Comparison of ENCODE assay signal across 10 cellular contexts in the genomic region with DNA sequence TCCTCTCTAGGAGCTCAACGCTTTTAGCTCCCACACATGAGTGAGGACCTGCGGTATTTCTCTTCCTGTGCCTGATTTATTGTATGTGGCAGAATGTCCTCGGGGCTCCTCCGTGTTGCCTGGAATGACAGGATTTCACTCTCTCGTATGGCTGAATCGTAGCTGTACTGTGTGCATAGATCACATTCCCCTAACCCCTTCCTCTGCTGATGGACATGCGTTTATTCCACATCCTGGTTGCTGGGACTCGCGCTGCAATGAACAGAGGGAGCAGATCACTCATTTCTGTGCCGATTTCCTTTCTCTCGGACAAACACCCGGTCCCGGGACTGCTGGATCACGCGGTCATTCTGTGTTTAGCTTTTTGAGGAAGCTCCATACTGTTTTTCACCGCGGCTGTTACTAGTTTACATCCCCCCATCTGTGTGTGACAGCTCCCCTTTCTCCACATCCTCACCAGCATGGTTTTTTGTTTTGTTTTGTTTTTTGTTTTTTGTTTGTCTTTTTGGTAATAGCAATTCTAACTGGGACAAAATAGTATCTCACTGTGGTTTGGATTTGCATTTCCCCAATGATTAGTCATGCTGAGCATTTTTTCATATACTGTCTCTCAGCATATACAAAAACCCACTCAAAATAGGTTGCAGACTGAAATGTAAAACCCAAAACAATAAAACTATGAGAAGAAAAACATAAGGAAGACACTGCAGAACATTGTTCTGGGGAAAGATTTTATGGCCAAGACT.
DNase-seq lines count a peak whose midpoint lies in the region; ATAC-seq and TF ChIP-seq lines count a peak whose summit lies in the region.
"Had no signal": no experiment of that assay in that cellular context is flagged by ENCODE, and none has a peak within 500 bp of the region (broad histone marks: within the 10 kb centered on the region; RNA-seq: fewer than 3 reads in every experiment).

No MANE protein-coding gene starts in this region.

- H3K27me3 Mint-ChIP-seq in central memory CD8-positive, alpha-beta T cell, result no peaks in the 10 kb centered on the region
- peaks cover 6% of the 10 kb centered on the region for H3K27me3 Mint-ChIP-seq in neural progenitor cell (ENCODE audit: insufficient read depth, low read depth)

- TF ChIP-seq POLR2A in ovary (IDR thresholded peaks at IDR 0.05), result no peak

- ATAC-seq in central memory CD8-positive, alpha-beta T cell (replicated peaks; ENCODE audit: extremely low read depth, poor library complexity, severe bottlenecking), result no peak
- ATAC-seq in HG02798 (IDR thresholded peaks at IDR 0.05; ENCODE audit: poor library complexity, unreplicated experiment), result no peak

- WGBS in ovary, 3 donors, result 5 to 18% (median 11%) methylated on average over 17 of the region's 17 CpGs

- no peaks in the 10 kb centered on the region for H4K20me1 ChIP-seq in neural progenitor cell (ENCODE audit: low read depth)

- H3K9me3 ChIP-seq in neural progenitor cell (ENCODE audit: low read depth) (no peaks in the 10 kb centered on the region), ovary (no peaks in the 10 kb centered on the region)
- H3K9me3 ChIP-seq: stomach had no signal

- H3K79me2 ChIP-seq in neural progenitor cell (ENCODE audit: low read depth), result no peaks in the 10 kb centered on the region

- no peaks in the 10 kb centered on the region for H3K9me3 Mint-ChIP-seq in central memory CD8-positive, alpha-beta T cell
- peaks cover 2% of the 10 kb centered on the region for H3K9me3 Mint-ChIP-seq in neural progenitor cell

- no peak overlapping the region for H3K9ac ChIP-seq in neural progenitor cell

- H3K4me1 ChIP-seq in neural progenitor cell (no peaks in the 10 kb centered on the region), ovary (ENCODE audit: insufficient read depth) (no peaks in the 10 kb centered on the region)

- TF ChIP-seq CTCF in neural progenitor cell (IDR thresholded peaks at IDR 0.05) (no peak), ovary (IDR thresholded peaks at IDR 0.05) (no peak)

- no peak overlapping the region for H3K4me2 ChIP-seq in neural progenitor cell

- H2AFZ ChIP-seq in neural progenitor cell (replicated peaks), result peak overlapping the region; percentile 19

- no peak for TF ChIP-seq EP300 in ovary (IDR thresholded peaks at IDR 0.05)

- DNase-seq in EH (ENCODE audit: low read depth) (peak; percentile 71), NOMO-1 treated with DMSO at 0.1 percent for 48 hours (lab: John Stamatoyannopoulos, UW; ENCODE audit: unreplicated experiment) (peak; percentile 28), neural progenitor cell (ENCODE audit: low spot score) (no peak), NCI-H446 treated with DMSO at 0.1 percent for 48 hours (lab: John Stamatoyannopoulos, UW) (no peak), ovary (no peak)
- no peak for DNase-seq in central memory CD8-positive, alpha-beta T cell (ENCODE audit: low spot score in 2 of 2)
- no peak for DNase-seq in effector CD8-positive, alpha-beta T cell (lab: John Stamatoyannopoulos, UW)
- DNase-seq: effector CD4-positive, alpha-beta T cell; stomach had no signal

- no peak overlapping the region for H3K27ac ChIP-seq in neural progenitor cell
- no peak overlapping the region for H3K27ac ChIP-seq in ovary
- H3K27ac ChIP-seq: stomach had no signal

- no peak overlapping the region for H3K4me3 ChIP-seq in neural progenitor cell
- no peak overlapping the region for H3K4me3 ChIP-seq in ovary
- H3K4me3 ChIP-seq: stomach had no signal

- no peaks in the 10 kb centered on the region for H3K36me3 ChIP-seq in neural progenitor cell
- H3K36me3 ChIP-seq in ovary, result no peaks in the 10 kb centered on the region
- H3K36me3 ChIP-seq: stomach had no signal

- H3K36me3 Mint-ChIP-seq in central memory CD8-positive, alpha-beta T cell (ENCODE audit: insufficient read depth), result peaks cover 5% of the 10 kb centered on the region
- no peaks in the 10 kb centered on the region for H3K36me3 Mint-ChIP-seq in neural progenitor cell

- H3K27ac Mint-ChIP-seq in central memory CD8-positive, alpha-beta T cell (ENCODE audit: low read depth), result no peak overlapping the region
- H3K27ac Mint-ChIP-seq in neural progenitor cell, result no peak overlapping the region

- intact Hi-C loops in ovary (cut with DNase I), result no loop called here

- H3K4me3 Mint-ChIP-seq in central memory CD8-positive, alpha-beta T cell, result peak overlapping the region; percentile 5
- no peak overlapping the region for H3K4me3 Mint-ChIP-seq in neural progenitor cell

- H3K27me3 ChIP-seq in neural progenitor cell, result peaks cover 26% of the 10 kb centered on the region
- H3K27me3 ChIP-seq in ovary, result no peaks in the 10 kb centered on the region

- no peaks in the 10 kb centered on the region for H3F3A ChIP-seq in neural progenitor cell (ENCODE audit: low read depth)

- peaks cover 31% of the 10 kb centered on the region for H3K4me1 Mint-ChIP-seq in central memory CD8-positive, alpha-beta T cell
- H3K4me1 Mint-ChIP-seq in neural progenitor cell, result peaks cover 24% of the 10 kb centered on the region

Comparison
In these comparisons a context has a peak if more than half of its experiments do, and no peak if none do; other contexts are left out.
1. DNase-seq: peak in EH (single experiment) and NOMO-1 treated with DMSO at 0.1 percent for 48 hours (single experiment); none in central memory CD8-positive, alpha-beta T cell (0 of 2), neural progenitor cell (single experiment), NCI-H446 treated with DMSO at 0.1 percent for 48 hours (single experiment), effector CD8-positive, alpha-beta T cell (single experiment) and ovary (0 of 5).